Comparison of ENCODE assay signal across 9 cellular contexts in genomic region chrX:123184199-123184857, GRCh38. TPM values are rescaled to one million over a fixed set of nuclear protein-coding genes. Genes with fewer than 3 reads are reported as not detected.
A peak's percentile ranks its signal among the peaks of the same experiment; 100 is the strongest.
DNase-seq lines count a peak whose midpoint lies in the region; TF ChIP-seq lines count a peak whose summit lies in the region.
"Had no signal": no experiment of that assay in that cellular context is flagged by ENCODE, and none has a peak within 500 bp of the region (broad histone marks: within the 10 kb centered on the region; RNA-seq: fewer than 3 reads in every experiment).

Gene GRIA3 (plus strand): TSS chrX:123184278. CDS start chrX:123184536, 258 bp downstream.

- no peaks in the 10 kb centered on the region for H3K4me1 ChIP-seq in breast epithelium
- no peaks in the 10 kb centered on the region for H3K4me1 ChIP-seq in duodenal mucosa (ENCODE audit: control insufficient read depth in 1 of 2, insufficient read depth in 2 of 2, low read length in 2 of 2)
- H3K4me1 ChIP-seq in muscle layer of colon (ENCODE audit: insufficient read depth, low read length): no peaks in the 10 kb centered on the region
- no peaks in the 10 kb centered on the region for H3K4me1 ChIP-seq in urinary bladder (ENCODE audit: insufficient read depth)

- H3K27ac Mint-ChIP-seq in MCF 10A (ENCODE audit: low read depth, unreplicated experiment): no peak within 1 kb of the TSS

- no peak for TF ChIP-seq POLR2A in breast epithelium (IDR thresholded peaks at IDR 0.05)

- H3K27ac ChIP-seq in breast epithelium (no peak within 1 kb of the TSS), duodenal mucosa (ENCODE audit: low read depth, low read length) (no peak within 1 kb of the TSS), muscle layer of colon (ENCODE audit: low read depth, low read length) (no peak within 1 kb of the TSS), urinary bladder (ENCODE audit: low read depth) (no peak within 1 kb of the TSS)

- H3K36me3 ChIP-seq in breast epithelium: no peaks in the 10 kb centered on the region
- no peaks in the 10 kb centered on the region for H3K36me3 ChIP-seq in duodenal mucosa (ENCODE audit: control insufficient read depth in 1 of 2, insufficient read depth in 2 of 2, low read length in 2 of 2)
- no peaks in the 10 kb centered on the region for H3K36me3 ChIP-seq in muscle layer of colon (ENCODE audit: insufficient read depth, low read length)
- no peaks in the 10 kb centered on the region for H3K36me3 ChIP-seq in urinary bladder (ENCODE audit: insufficient read depth)

- H3K27me3 Mint-ChIP-seq in MCF 10A (ENCODE audit: insufficient read depth, unreplicated experiment): no peaks in the 10 kb centered on the region

- WGBS in urinary bladder: 1% methylated on average over 33 of the region's 33 CpGs

- H3K9ac ChIP-seq in duodenal mucosa (ENCODE audit: low read depth in 1 of 2, low read length in 2 of 2): no peak within 1 kb of the TSS
- H3K9ac ChIP-seq in muscle layer of colon (ENCODE audit: low read length): no peak within 1 kb of the TSS

- no peaks in the 10 kb centered on the region for H3K4me1 Mint-ChIP-seq in MCF 10A (ENCODE audit: insufficient read depth, unreplicated experiment)

- H3K4me3 ChIP-seq in breast epithelium (peak within 1 kb of the TSS; percentile 42 to 65 (median 48)), duodenal mucosa (ENCODE audit: low read depth in 1 of 2, low read length in 2 of 2) (peak within 1 kb of the TSS; percentile 8 to 21), muscle layer of colon (ENCODE audit: low read depth in 1 of 2, low read length in 2 of 2) (peak within 1 kb of the TSS; percentile 23 to 50), urinary bladder (ENCODE audit: low read depth, low read length) (peak within 1 kb of the TSS; percentile 24)

- TF ChIP-seq CTCF in breast epithelium (IDR thresholded peaks at IDR 0.05) (no peak), MCF 10A (IDR thresholded peaks at IDR 0.05; ENCODE audit: unreplicated experiment) (no peak)

- H3K9me3 ChIP-seq in breast epithelium (no peaks in the 10 kb centered on the region), duodenal mucosa (ENCODE audit: control insufficient read depth in 1 of 2, low read length in 2 of 2) (no peaks in the 10 kb centered on the region), muscle layer of colon (ENCODE audit: low read length) (no peaks in the 10 kb centered on the region)

- no peaks in the 10 kb centered on the region for H3K36me3 Mint-ChIP-seq in MCF 10A (ENCODE audit: insufficient read depth, unreplicated experiment)

- no TSS peak for BruUV-seq in MCF 10A (replicated peaks; lab: Mats Ljungman, UMichigan)

- peaks cover 0 to 27% of the 10 kb centered on the region in 2 donors for H3K27me3 ChIP-seq in breast epithelium
- no peaks in the 10 kb centered on the region for H3K27me3 ChIP-seq in duodenal mucosa (ENCODE audit: control insufficient read depth in 1 of 2, insufficient read depth in 2 of 2, low read length in 2 of 2)
- peaks cover 5 to 17% of the 10 kb centered on the region in 2 donors for H3K27me3 ChIP-seq in muscle layer of colon (ENCODE audit: control insufficient read depth in 1 of 2, insufficient read depth in 2 of 2, low read length in 2 of 2)

- DNase-seq in breast epithelium (ENCODE audit: low spot score in 2 of 2) (no peak), MCF 10A (ENCODE audit: unreplicated experiment) (no peak), HuH-7.5 (ENCODE audit: low spot score) (no peak), OCI-M2 (lab: John Stamatoyannopoulos, UW; ENCODE audit: unreplicated experiment) (no peak)
- no peak for DNase-seq in stimulated activated CD4-positive, alpha-beta T cell treated with anti-CD3 and anti-CD28 coated beads, Interleukin-4, amount 100 ng/mL, for 24 hours
- DNase-seq: COR-L47 had no signal

- POLR2A ChIA-PET in MCF 10A (lab: Yijun Ruan, JAX): no interaction called here

- CTCF ChIA-PET in MCF 10A (lab: Yijun Ruan, JAX): no interaction called here

- H3K9me3 Mint-ChIP-seq in MCF 10A (ENCODE audit: unreplicated experiment): peaks cover 14% of the 10 kb centered on the region

- intact Hi-C loops in breast epithelium (cut with DNase I; ENCODE audit: low total_unique reads) (no loop called here), MCF 10A (cut with micrococcal nuclease) (no loop called here)

- no peak within 1 kb of the TSS for H3K4me3 Mint-ChIP-seq in MCF 10A (ENCODE audit: unreplicated experiment)

RNA-seq across cellular contexts. Expression of gene GRIA3, which starts in this region (rescaled TPM):
- total RNA-seq in breast epithelium: 1 to 10 TPM in 2 of 3 donors, under 1 TPM in 1; 0.98 to 2.6 (median 1.9) TPM
- not detected in 2 replicates for total RNA-seq in MCF 10A (2022)
- total RNA-seq in urinary bladder: 6.0 TPM
- polyA plus RNA-seq in urinary bladder: 0.94 TPM
